ENCODE assay signal across 8 cellular contexts in the genomic region with DNA sequence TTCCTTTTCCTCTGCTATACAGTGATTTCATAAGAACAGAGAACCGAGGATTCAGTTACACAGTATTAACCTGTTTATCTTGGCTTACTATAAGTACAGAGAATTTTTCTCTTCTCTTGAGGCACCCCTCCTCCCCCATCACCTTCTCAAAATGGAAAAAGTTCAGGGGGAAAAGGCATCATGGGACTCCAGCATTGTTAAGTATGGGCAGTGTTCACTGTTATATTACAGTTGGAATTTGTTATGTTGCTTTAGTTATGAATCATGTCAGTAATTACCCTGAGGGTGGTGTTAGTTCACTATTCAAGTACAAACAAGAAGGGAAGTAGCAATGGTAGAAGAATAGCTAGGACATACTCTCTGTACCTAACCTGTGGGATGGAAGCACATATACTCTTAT. TPM values are rescaled to one million over a fixed set of nuclear protein-coding genes. Genes with fewer than 3 reads are reported as not detected.
DNase-seq lines count a peak whose midpoint lies in the region; ATAC-seq and TF ChIP-seq lines count a peak whose summit lies in the region.

No MANE protein-coding gene starts in this region.

- H3K4me1 Mint-ChIP-seq in activated naive CD8-positive, alpha-beta T cell treated with anti-CD3 and anti-CD28 coated beads, Interleukin-2, amount 50 U/mL, for 24 hours = peaks cover 56% of the 10 kb centered on the region
- peaks cover 24% of the 10 kb centered on the region for H3K4me1 Mint-ChIP-seq in type B pancreatic cell (ENCODE audit: unreplicated experiment)

- H3K27me3 Mint-ChIP-seq in activated naive CD8-positive, alpha-beta T cell treated with anti-CD3 and anti-CD28 coated beads, Interleukin-2, amount 50 U/mL, for 24 hours = no peaks in the 10 kb centered on the region
- no peaks in the 10 kb centered on the region for H3K27me3 Mint-ChIP-seq in type B pancreatic cell

- H3K9me3 Mint-ChIP-seq in activated naive CD8-positive, alpha-beta T cell treated with anti-CD3 and anti-CD28 coated beads, Interleukin-2, amount 50 U/mL, for 24 hours = no peaks in the 10 kb centered on the region
- no peaks in the 10 kb centered on the region for H3K9me3 Mint-ChIP-seq in type B pancreatic cell

- DNase-seq in GM04504 (ENCODE audit: low read depth) (peak; percentile 56), kidney tubule cell (ENCODE audit: low spot score) (peak; percentile 56), type B pancreatic cell (ENCODE audit: extremely low spot score, unreplicated experiment) (no peak), cortex of kidney (lab: John Stamatoyannopoulos, UW) (no peak), NCI-H526 (lab: John Stamatoyannopoulos, UW) (no peak)
- no peak for DNase-seq in activated naive CD8-positive, alpha-beta T cell treated with anti-CD3 and anti-CD28 coated beads, Interleukin-2, amount 50 U/mL, for 24 hours

- H3K36me3 Mint-ChIP-seq in activated naive CD8-positive, alpha-beta T cell treated with anti-CD3 and anti-CD28 coated beads, Interleukin-2, amount 50 U/mL, for 24 hours (ENCODE audit: low read depth) = peaks cover 9% of the 10 kb centered on the region
- peaks cover 7% of the 10 kb centered on the region for H3K36me3 Mint-ChIP-seq in type B pancreatic cell

- ATAC-seq in HG03139 (IDR thresholded peaks at IDR 0.05; ENCODE audit: unreplicated experiment) (peak; percentile 48), HG03159 (IDR thresholded peaks at IDR 0.05; ENCODE audit: unreplicated experiment) (no peak)
- ATAC-seq in activated naive CD8-positive, alpha-beta T cell treated with anti-CD3 and anti-CD28 coated beads, Interleukin-2, amount 50 U/mL, for 24 hours = peak; percentile 27

- peak overlapping the region; percentile 88 for H3K27ac Mint-ChIP-seq in activated naive CD8-positive, alpha-beta T cell treated with anti-CD3 and anti-CD28 coated beads, Interleukin-2, amount 50 U/mL, for 24 hours
- H3K27ac Mint-ChIP-seq in type B pancreatic cell = peak overlapping the region; percentile 15

- no peak for TF ChIP-seq CTCF in type B pancreatic cell (conservative IDR thresholded peaks at IDR 0.05)

- H3K4me3 Mint-ChIP-seq in activated naive CD8-positive, alpha-beta T cell treated with anti-CD3 and anti-CD28 coated beads, Interleukin-2, amount 50 U/mL, for 24 hours = peak overlapping the region; percentile 39
- H3K4me3 Mint-ChIP-seq in type B pancreatic cell = peak overlapping the region; percentile 17

RNA-seq across cellular contexts. Expression of gene LPAR6, which starts 12.1 kb away (rescaled TPM):
- total RNA-seq in type B pancreatic cell (ENCODE audit: low replicate concordance) = 2.4 and 10.1 TPM in 2 replicates

Comparison
In these comparisons a context has a peak if more than half of its experiments do, and no peak if none do; other contexts are left out.
1. DNase-seq: peak in GM04504 (single experiment) and kidney tubule cell (single experiment); none in activated naive CD8-positive, alpha-beta T cell treated with anti-CD3 and anti-CD28 coated beads, Interleukin-2, amount 50 U/mL, for 24 hours (single experiment), type B pancreatic cell (single experiment), cortex of kidney (single experiment) and NCI-H526 (0 of 2).